In genomic region chr19:39155114-39155700, GRCh38 we compare ENCODE assay signal across 22 cellular contexts. TPM values are rescaled to one million over a fixed set of nuclear protein-coding genes. Genes with fewer than 3 reads are reported as not detected.
DNase-seq lines count a peak whose midpoint lies in the region; ATAC-seq and TF ChIP-seq lines count a peak whose summit lies in the region.
"Had no signal": no experiment of that assay in that cellular context is flagged by ENCODE, and none has a peak within 500 bp of the region (broad histone marks: within the 10 kb centered on the region; RNA-seq: fewer than 3 reads in every experiment).

No MANE protein-coding gene starts in this region.

- POLR2A ChIA-PET in IMR-90 (lab: Charles Lee; ENCODE audit: unreplicated experiment), result no interaction called here

- no peak overlapping the region for H3K4me3 Mint-ChIP-seq in endodermal cell
- no peak overlapping the region for H3K4me3 Mint-ChIP-seq in activated T-helper 1 cell treated with anti-CD3 and anti-CD28 coated beads, Interleukin-12 subunit alpha, Interleukin-12 subunit beta, Interleukin-2, Interleukin-4 antibody, amounts not matched to agents 30 ng/mL and 10 ng/mL and 1 ng/mL, durations not matched to agents 14 hours and 24 hours and 36 hours
- H3K4me3 Mint-ChIP-seq: activated naive CD4-positive, alpha-beta T cell treated with anti-CD3 and anti-CD28 coated beads, Interleukin-2, amount 50 U/mL, for 24 hours; activated T-cell treated with anti-CD3 and anti-CD28 coated beads, Interleukin-2, amount 50 U/mL, for 24 hours; brain; CD14-positive monocyte had no signal

- H3K27ac Mint-ChIP-seq in endodermal cell, result peak overlapping the region; percentile 7
- no peak overlapping the region for H3K27ac Mint-ChIP-seq in activated T-helper 1 cell treated with anti-CD3 and anti-CD28 coated beads, Interleukin-12 subunit alpha, Interleukin-12 subunit beta, Interleukin-2, Interleukin-4 antibody, amounts not matched to agents 30 ng/mL and 10 ng/mL and 1 ng/mL, durations not matched to agents 14 hours and 24 hours and 36 hours
- H3K27ac Mint-ChIP-seq: activated naive CD4-positive, alpha-beta T cell treated with anti-CD3 and anti-CD28 coated beads, Interleukin-2, amount 50 U/mL, for 24 hours; activated T-cell treated with anti-CD3 and anti-CD28 coated beads, Interleukin-2, amount 50 U/mL, for 24 hours had no signal

- no peak overlapping the region for H3K56ac ChIP-seq in IMR-90 (ENCODE audit: extremely low read depth, insufficient read depth, low read length)

- no TSS peak for BruUV-seq in IMR-90 (replicated peaks; lab: Mats Ljungman, UMichigan)

- H3K4me1 Mint-ChIP-seq in endodermal cell, result peaks cover 16% of the 10 kb centered on the region
- H3K4me1 Mint-ChIP-seq in activated T-helper 1 cell treated with anti-CD3 and anti-CD28 coated beads, Interleukin-12 subunit alpha, Interleukin-12 subunit beta, Interleukin-2, Interleukin-4 antibody, amounts not matched to agents 30 ng/mL and 10 ng/mL and 1 ng/mL, durations not matched to agents 14 hours and 24 hours and 36 hours (ENCODE audit: low read depth), result peaks cover 6% of the 10 kb centered on the region

- H3K4me1 ChIP-seq in IMR-90 (ENCODE audit: control insufficient read depth, insufficient read depth, low read length), result peaks cover 20% of the 10 kb centered on the region
- H3K4me1 ChIP-seq in endodermal cell (ENCODE audit: control insufficient read depth, insufficient read depth, low read length), result no peaks in the 10 kb centered on the region
- peaks cover 26% of the 10 kb centered on the region for H3K4me1 ChIP-seq in osteoblast (ENCODE audit: insufficient read depth, low read length)
- H3K4me1 ChIP-seq in esophagus muscularis mucosa, result peaks cover 30 to 62% (median 62%) of the 10 kb centered on the region in 4 donors
- H3K4me1 ChIP-seq in HAP-1, result no peaks in the 10 kb centered on the region

- TF ChIP-seq CTCF in 22Rv1 (IDR thresholded peaks at IDR 0.05) (no peak), IMR-90 (conservative IDR thresholded peaks at IDR 0.05; ENCODE audit: low read depth, low read length) (no peak), endodermal cell (conservative IDR thresholded peaks at IDR 0.05) (peak; percentile 22), osteoblast (IDR thresholded peaks at IDR 0.05; ENCODE audit: extremely low read depth, low read depth, low read length) (no peak), esophagus muscularis mucosa (IDR thresholded peaks at IDR 0.05) (no peak)

- H3K9me1 ChIP-seq in IMR-90 (ENCODE audit: insufficient read depth, low read length), result peaks cover 28% of the 10 kb centered on the region

- H3K36me3 Mint-ChIP-seq in endodermal cell (ENCODE audit: low read depth), result peaks cover 3% of the 10 kb centered on the region
- H3K36me3 Mint-ChIP-seq in activated T-helper 1 cell treated with anti-CD3 and anti-CD28 coated beads, Interleukin-12 subunit alpha, Interleukin-12 subunit beta, Interleukin-2, Interleukin-4 antibody, amounts not matched to agents 30 ng/mL and 10 ng/mL and 1 ng/mL, durations not matched to agents 14 hours and 24 hours and 36 hours (ENCODE audit: low read depth), result no peaks in the 10 kb centered on the region
- H3K36me3 Mint-ChIP-seq: activated naive CD4-positive, alpha-beta T cell treated with anti-CD3 and anti-CD28 coated beads, Interleukin-2, amount 50 U/mL, for 24 hours; naive thymus-derived CD8-positive, alpha-beta T cell had no signal

- H3K4me3 ChIP-seq in IMR-90 (ENCODE audit: insufficient read depth, low read depth, low read length) (no peak overlapping the region), endodermal cell (ENCODE audit: low read length) (no peak overlapping the region), osteoblast (ENCODE audit: insufficient read depth, low read length) (no peak overlapping the region), esophagus muscularis mucosa (no peak overlapping the region), HAP-1 (no peak overlapping the region)
- H3K4me3 ChIP-seq: lung had no signal

- no peak overlapping the region for H3K14ac ChIP-seq in IMR-90 (replicated peaks; ENCODE audit: low read depth, low read length)

- peak overlapping the region; percentile 97 for H3K27ac ChIP-seq in 22Rv1
- H3K27ac ChIP-seq in IMR-90 (ENCODE audit: insufficient read depth, low read length), result no peak overlapping the region
- H3K27ac ChIP-seq in endodermal cell (ENCODE audit: low read depth, low read length), result no peak overlapping the region
- no peak overlapping the region for H3K27ac ChIP-seq in osteoblast (ENCODE audit: low read depth, low read length)
- no peak overlapping the region for H3K27ac ChIP-seq in esophagus muscularis mucosa (replicated peaks in 1 of 4)

- no peak overlapping the region for H3K18ac ChIP-seq in IMR-90 (ENCODE audit: low read depth, low read length)

- H3K9ac ChIP-seq in IMR-90 (ENCODE audit: low read depth, low read length) (no peak overlapping the region), endodermal cell (ENCODE audit: extremely low read depth, low read length, poor library complexity, severe bottlenecking) (no peak overlapping the region)

- ATAC-seq in IMR-90 (ENCODE audit: low read depth), result no peak
- ATAC-seq: naive thymus-derived CD8-positive, alpha-beta T cell had no signal

- TF ChIP-seq EP300 in esophagus muscularis mucosa (IDR thresholded peaks at IDR 0.05), result no peak

- H3K27me3 Mint-ChIP-seq in endodermal cell (ENCODE audit: insufficient read depth), result no peaks in the 10 kb centered on the region
- H3K27me3 Mint-ChIP-seq in activated T-helper 1 cell treated with anti-CD3 and anti-CD28 coated beads, Interleukin-12 subunit alpha, Interleukin-12 subunit beta, Interleukin-2, Interleukin-4 antibody, amounts not matched to agents 30 ng/mL and 10 ng/mL and 1 ng/mL, durations not matched to agents 14 hours and 24 hours and 36 hours (ENCODE audit: insufficient read depth), result no peaks in the 10 kb centered on the region
- H3K27me3 Mint-ChIP-seq: activated naive CD4-positive, alpha-beta T cell treated with anti-CD3 and anti-CD28 coated beads, Interleukin-2, amount 50 U/mL, for 24 hours; activated T-cell treated with anti-CD3 and anti-CD28 coated beads, Interleukin-2, amount 50 U/mL, for 24 hours; naive thymus-derived CD8-positive, alpha-beta T cell had no signal

- H3K36me3 ChIP-seq in IMR-90 (ENCODE audit: control insufficient read depth, insufficient read depth, low read length), result no peaks in the 10 kb centered on the region
- H3K36me3 ChIP-seq in endodermal cell (ENCODE audit: control insufficient read depth, insufficient read depth, low read length), result peaks cover 4% of the 10 kb centered on the region
- peaks cover 2% of the 10 kb centered on the region for H3K36me3 ChIP-seq in osteoblast (ENCODE audit: insufficient read depth, low read length)
- no peaks in the 10 kb centered on the region for H3K36me3 ChIP-seq in esophagus muscularis mucosa
- H3K36me3 ChIP-seq in HAP-1 (replicated peaks), result no peaks in the 10 kb centered on the region

- H2AK9ac ChIP-seq in IMR-90 (replicated peaks; ENCODE audit: low read depth, low read length, poor library complexity), result peak overlapping the region; percentile 28

- 80% methylated on average over 4 of the region's 11 CpGs; no CpG with 5 or more reads in 1 of the 2 experiments for WGBS in IMR-90 (ENCODE audit: extremely low coverage in 2 of 2, insufficient read length in 1 of 2), 2 experiments
- 83 to 91% methylated on average over 8 to 11 of the region's 11 CpGs for WGBS in endodermal cell (ENCODE audit: insufficient coverage in 1 of 2, insufficient read length in 1 of 2), 2 experiments
- WGBS in esophagus muscularis mucosa, result 82% methylated on average over 9 of the region's 11 CpGs

- dilution Hi-C loops in IMR-90 (cut with HindIII; ENCODE audit: low sequenced_read_pairs, unreplicated experiment), result no loop called here

- no peak for TF ChIP-seq RAD21 in IMR-90 (IDR thresholded peaks at IDR 0.05; ENCODE audit: low read length)

- H2AFZ ChIP-seq in IMR-90 (replicated peaks; ENCODE audit: low read length, poor library complexity) (no peak overlapping the region), osteoblast (ENCODE audit: low read length) (no peak overlapping the region)

- intact Hi-C loops in IMR-90 (cut with micrococcal nuclease) (no loop called here), esophagus muscularis mucosa (cut with DNase I) (no loop called here)
- intact Hi-C loops in activated T-helper 1 cell treated with anti-CD3 and anti-CD28 coated beads, Interleukin-12 subunit alpha, Interleukin-12 subunit beta, Interleukin-2, Interleukin-4 antibody, amounts not matched to agents 30 ng/mL and 10 ng/mL and 1 ng/mL, durations not matched to agents 14 hours and 24 hours and 36 hours (cut with micrococcal nuclease), result no loop called here

- peaks cover 43 to 80% of the 10 kb centered on the region in 2 experiments for H3K79me1 ChIP-seq in IMR-90 (ENCODE audit: low read depth in 1 of 2, low read length in 2 of 2)

- H3K27me3 ChIP-seq in IMR-90 (ENCODE audit: control insufficient read depth, insufficient read depth, low read length) (no peaks in the 10 kb centered on the region), endodermal cell (ENCODE audit: control insufficient read depth, insufficient read depth, low read length, poor library complexity, severe bottlenecking) (no peaks in the 10 kb centered on the region), osteoblast (ENCODE audit: insufficient read depth, low read length) (no peaks in the 10 kb centered on the region), esophagus muscularis mucosa (no peaks in the 10 kb centered on the region), HAP-1 (ENCODE audit: low read depth) (no peaks in the 10 kb centered on the region)

- H2BK5ac ChIP-seq in IMR-90 (ENCODE audit: low read depth, low read length, poor library complexity, severe bottlenecking), result no peak overlapping the region

- no peak overlapping the region for H2BK15ac ChIP-seq in IMR-90 (ENCODE audit: low read depth, low read length)

- in situ Hi-C loops in IMR-90 (cut with MboI; ENCODE audit: low sequenced_read_pairs), result no loop called here
- in situ Hi-C loops in HAP-1 (cut with MboI; ENCODE audit: low sequenced_read_pairs), result no loop called here

- H4K20me1 ChIP-seq in IMR-90 (ENCODE audit: insufficient read depth, low read length) (peaks cover 49% of the 10 kb centered on the region), osteoblast (ENCODE audit: insufficient read depth, low read length) (peaks cover 27% of the 10 kb centered on the region)

- H2BK120ac ChIP-seq in IMR-90 (ENCODE audit: low read depth, low read length), result no peak overlapping the region

- H4K8ac ChIP-seq in IMR-90 (ENCODE audit: low read depth in 2 of 2, low read length in 2 of 2), result no peak overlapping the region

- TF ChIP-seq POLR2A in IMR-90 (IDR thresholded peaks at IDR 0.05; ENCODE audit: low read depth, low read length) (no peak), esophagus muscularis mucosa (IDR thresholded peaks at IDR 0.05; ENCODE audit: low read depth) (no peak)

- peaks cover 87% of the 10 kb centered on the region for H3K79me2 ChIP-seq in osteoblast (ENCODE audit: insufficient read depth, low read length)

- H2BK20ac ChIP-seq in IMR-90 (ENCODE audit: low read depth, low read length), result no peak overlapping the region

- H4K91ac ChIP-seq in IMR-90 (ENCODE audit: insufficient read depth, low read depth, low read length), result no peak overlapping the region

- CTCF ChIA-PET in IMR-90 (lab: Yijun Ruan, JAX), result interaction anchor here (1.1 kb wide), 1 partner anchor 33 kb away, joined by 3 read pairs; no protein-coding TSS in a partner anchor

- H3K4me2 ChIP-seq in IMR-90 (ENCODE audit: low read depth, low read length) (no peak overlapping the region), osteoblast (ENCODE audit: insufficient read depth, low read length) (no peak overlapping the region)

- H4K5ac ChIP-seq in IMR-90 (ENCODE audit: low read depth, low read length), result no peak overlapping the region

- no peak for DNase-seq in IMR-90
- peak; percentile 59 for DNase-seq in endodermal cell
- peak; percentile 31 for DNase-seq in osteoblast (ENCODE audit: insufficient read length, low spot score, missing footprints)
- DNase-seq in esophagus muscularis mucosa (ENCODE audit: extremely low spot score), result no peak
- DNase-seq in activated T-helper 1 cell treated with anti-CD3 and anti-CD28 coated beads, Interleukin-12 subunit alpha, Interleukin-12 subunit beta, Interleukin-2, Interleukin-4 antibody, amounts not matched to agents 30 ng/mL and 10 ng/mL and 1 ng/mL, durations not matched to agents 14 hours and 24 hours and 36 hours (ENCODE audit: low spot score), result no peak
- DNase-seq in HAP-1 (ENCODE audit: low spot score in 2 of 2), result no peak
- no peak for DNase-seq in NOMO-1 treated with DMSO at 0.1 percent for 48 hours (lab: John Stamatoyannopoulos, UW; ENCODE audit: unreplicated experiment)
- DNase-seq: activated CD4-positive, alpha-beta T cell treated with anti-CD3 and anti-CD28 coated beads, Interleukin-2, amount 50 U/mL, for 4 hours; activated T-cell treated with anti-CD3 and anti-CD28 coated beads, Interleukin-2, amount 50 U/mL, for 24 hours; cortex of kidney; MV-4-11; naive thymus-derived CD8-positive, alpha-beta T cell; NCI-H1930; NK-92 treated with Interleukin-12 subunit alpha and Interleukin-12 subunit beta, amount 100 ng/mL, for 24 hours had no signal

- no peak overlapping the region for H3K4ac ChIP-seq in IMR-90 (ENCODE audit: low read depth, low read length)

- H3K9me3 Mint-ChIP-seq in endodermal cell, result no peaks in the 10 kb centered on the region
- H3K9me3 Mint-ChIP-seq in activated T-helper 1 cell treated with anti-CD3 and anti-CD28 coated beads, Interleukin-12 subunit alpha, Interleukin-12 subunit beta, Interleukin-2, Interleukin-4 antibody, amounts not matched to agents 30 ng/mL and 10 ng/mL and 1 ng/mL, durations not matched to agents 14 hours and 24 hours and 36 hours, result no peaks in the 10 kb centered on the region
- H3K9me3 Mint-ChIP-seq: activated naive CD4-positive, alpha-beta T cell treated with anti-CD3 and anti-CD28 coated beads, Interleukin-2, amount 50 U/mL, for 24 hours; activated T-cell treated with anti-CD3 and anti-CD28 coated beads, Interleukin-2, amount 50 U/mL, for 24 hours; CD14-positive monocyte; naive thymus-derived CD8-positive, alpha-beta T cell had no signal

- H2AK5ac ChIP-seq in IMR-90 (ENCODE audit: low read depth, low read length), result no peak overlapping the region

- no peak overlapping the region for H3K23ac ChIP-seq in IMR-90 (ENCODE audit: low read depth, low read length)

- H3K9me3 ChIP-seq in IMR-90 (ENCODE audit: control insufficient read depth, insufficient read depth, low read length) (no peaks in the 10 kb centered on the region), endodermal cell (ENCODE audit: control insufficient read depth, low read length) (no peaks in the 10 kb centered on the region), osteoblast (ENCODE audit: low read depth, low read length) (no peaks in the 10 kb centered on the region), esophagus muscularis mucosa (no peaks in the 10 kb centered on the region), HAP-1 (no peaks in the 10 kb centered on the region)

RNA-seq across cellular contexts. Expression of gene PAK4, which starts 29.6 kb away (rescaled TPM):
- 2.0 and 2.8 TPM in 2 replicates for total RNA-seq in IMR-90 (2012; rRNA removed)
- 27.2 and 35.5 TPM in 2 replicates for polyA plus RNA-seq in IMR-90 (2012; rRNA removed)
- 52.9 and 64.1 TPM in 2 replicates for polyA plus RNA-seq in IMR-90 (2012; cell fraction: cytosol; rRNA removed)
- polyA plus RNA-seq in IMR-90 (2012; cell fraction: nucleus; rRNA removed; ENCODE audit: low replicate concordance), result 26.9 and 44.9 TPM in 2 replicates
- 10 to 100 TPM; 63.9 to 68.1 TPM for total RNA-seq in endodermal cell
- polyA plus RNA-seq in endodermal cell (2013, experiment 1 of 2), result 59.4 TPM
- polyA plus RNA-seq in endodermal cell (2013, experiment 2 of 2), result 56.1 TPM
- 6.8 and 9.4 TPM in 2 replicates for total RNA-seq in osteoblast
- total RNA-seq in esophagus muscularis mucosa, result 10 to 100 TPM in 2 of 4 donors, 1 to 10 TPM in 2; 8.3 to 18.4 (median 11.0) TPM
- total RNA-seq in activated T-helper 1 cell treated with anti-CD3 and anti-CD28 coated beads, Interleukin-12 subunit alpha, Interleukin-12 subunit beta, Interleukin-2, Interleukin-4 antibody, amounts not matched to agents 30 ng/mL and 10 ng/mL and 1 ng/mL, durations not matched to agents 14 hours and 24 hours and 36 hours, result 18.5 and 19.9 TPM in 2 replicates

RNA-seq across cellular contexts. Expression of gene NCCRP1, which starts 41.6 kb away (rescaled TPM):
- total RNA-seq in IMR-90 (2012; rRNA removed) (not detected in 2 replicates), endodermal cell (under 1 TPM; 0.40 to 0.53 TPM), osteoblast (not detected in 2 replicates), esophagus muscularis mucosa (under 1 TPM in 3 of 4 donors, not detected in 1; 0.17 to 0.42 (median 0.39) TPM)
- polyA plus RNA-seq in IMR-90 (2012; rRNA removed), result not detected in 2 replicates
- polyA plus RNA-seq in IMR-90 (2012; cell fraction: cytosol; rRNA removed), result not detected in 2 replicates
- polyA plus RNA-seq in IMR-90 (2012; cell fraction: nucleus; rRNA removed; ENCODE audit: low replicate concordance), result 0.02 and 0.03 TPM in 2 replicates
- polyA plus RNA-seq in endodermal cell (2013, experiment 1 of 2), result 0.71 TPM
- 1.2 TPM for polyA plus RNA-seq in endodermal cell (2013, experiment 2 of 2)
- total RNA-seq in activated T-helper 1 cell treated with anti-CD3 and anti-CD28 coated beads, Interleukin-12 subunit alpha, Interleukin-12 subunit beta, Interleukin-2, Interleukin-4 antibody, amounts not matched to agents 30 ng/mL and 10 ng/mL and 1 ng/mL, durations not matched to agents 14 hours and 24 hours and 36 hours, result not detected in 2 replicates
- total RNA-seq: A673; naive thymus-derived CD8-positive, alpha-beta T cell; posterior vena cava; temporal lobe had no signal
- polyA plus RNA-seq: CD14-positive monocyte; naive thymus-derived CD8-positive, alpha-beta T cell had no signal

RNA-seq across cellular contexts. Expression of gene SYCN, which starts 48.9 kb away (rescaled TPM):
- not detected in 2 replicates for total RNA-seq in IMR-90 (2012; rRNA removed)
- not detected in 2 replicates for polyA plus RNA-seq in IMR-90 (2012; rRNA removed)
- not detected in 2 replicates for polyA plus RNA-seq in IMR-90 (2012; cell fraction: cytosol; rRNA removed)
- not detected in 2 replicates for polyA plus RNA-seq in IMR-90 (2012; cell fraction: nucleus; rRNA removed; ENCODE audit: low replicate concordance)
- total RNA-seq in endodermal cell, result not detected
- polyA plus RNA-seq in endodermal cell (2013, experiment 1 of 2), result not detected
- not detected for polyA plus RNA-seq in endodermal cell (2013, experiment 2 of 2)
- total RNA-seq in osteoblast, result not detected in 2 replicates
- not detected for total RNA-seq in esophagus muscularis mucosa
- not detected in 2 replicates for total RNA-seq in activated T-helper 1 cell treated with anti-CD3 and anti-CD28 coated beads, Interleukin-12 subunit alpha, Interleukin-12 subunit beta, Interleukin-2, Interleukin-4 antibody, amounts not matched to agents 30 ng/mL and 10 ng/mL and 1 ng/mL, durations not matched to agents 14 hours and 24 hours and 36 hours
- total RNA-seq: A673; lung; naive thymus-derived CD8-positive, alpha-beta T cell; posterior vena cava; temporal lobe had no signal
- polyA plus RNA-seq: CD14-positive monocyte; naive thymus-derived CD8-positive, alpha-beta T cell had no signal

Comparison
In these comparisons a context has a peak if more than half of its experiments do, and no peak if none do; other contexts are left out.
1. DNase-seq: peak in endodermal cell (single experiment) and osteoblast (single experiment); none in IMR-90 (single experiment), esophagus muscularis mucosa (single experiment), activated T-helper 1 cell treated with anti-CD3 and anti-CD28 coated beads, Interleukin-12 subunit alpha, Interleukin-12 subunit beta, Interleukin-2, Interleukin-4 antibody, amounts not matched to agents 30 ng/mL and 10 ng/mL and 1 ng/mL, durations not matched to agents 14 hours and 24 hours and 36 hours (single experiment), HAP-1 (0 of 2) and NOMO-1 treated with DMSO at 0.1 percent for 48 hours (single experiment).